Comparison of ENCODE assay signal across 21 cellular contexts in genomic region chr10:128451879-128452278, GRCh38.
"Had no signal": no experiment of that assay in that cellular context is flagged by ENCODE, and none has a peak within 500 bp of the region (broad histone marks: within the 10 kb centered on the region; RNA-seq: fewer than 3 reads in every experiment).

No MANE protein-coding gene starts in this region.

- ATAC-seq: K562 had no signal

- H3K9me3 ChIP-seq: SK-N-SH had no signal

- H3K27me3 Mint-ChIP-seq: IgD-negative memory B cell had no signal

- H3K9ac ChIP-seq: KMS-11, SK-N-SH had no signal

- H3K27ac ChIP-seq: HL-60, KMS-11 had no signal

- H3K36me3 Mint-ChIP-seq: IgD-negative memory B cell had no signal

- H3K4me3 Mint-ChIP-seq: IgD-negative memory B cell had no signal

- DNase-seq: Kasumi-1, MM.1S, NCI-H1092 treated with DMSO at 0.1 percent for 48 hours, NCI-H1436, NCI-H187, NCI-H2029, NCI-H2081 treated with DMSO at 0.1 percent for 48 hours, NCI-H2171, NCI-H226, NCI-H446, NCI-H510A, NCI-H524 treated with DMSO at 0.1 percent for 48 hours, NCI-H69, NCI-H774, RPMI8226, SHP77, SK-N-SH had no signal

- H3K4me2 ChIP-seq: KMS-11, SK-N-SH had no signal

- H3K4me1 Mint-ChIP-seq: IgD-negative memory B cell had no signal

- H3K4me3 ChIP-seq: K562 had no signal

- H3K27ac Mint-ChIP-seq: IgD-negative memory B cell had no signal
